Comparison of ENCODE assay signal across 8 cellular contexts in the genomic region with DNA sequence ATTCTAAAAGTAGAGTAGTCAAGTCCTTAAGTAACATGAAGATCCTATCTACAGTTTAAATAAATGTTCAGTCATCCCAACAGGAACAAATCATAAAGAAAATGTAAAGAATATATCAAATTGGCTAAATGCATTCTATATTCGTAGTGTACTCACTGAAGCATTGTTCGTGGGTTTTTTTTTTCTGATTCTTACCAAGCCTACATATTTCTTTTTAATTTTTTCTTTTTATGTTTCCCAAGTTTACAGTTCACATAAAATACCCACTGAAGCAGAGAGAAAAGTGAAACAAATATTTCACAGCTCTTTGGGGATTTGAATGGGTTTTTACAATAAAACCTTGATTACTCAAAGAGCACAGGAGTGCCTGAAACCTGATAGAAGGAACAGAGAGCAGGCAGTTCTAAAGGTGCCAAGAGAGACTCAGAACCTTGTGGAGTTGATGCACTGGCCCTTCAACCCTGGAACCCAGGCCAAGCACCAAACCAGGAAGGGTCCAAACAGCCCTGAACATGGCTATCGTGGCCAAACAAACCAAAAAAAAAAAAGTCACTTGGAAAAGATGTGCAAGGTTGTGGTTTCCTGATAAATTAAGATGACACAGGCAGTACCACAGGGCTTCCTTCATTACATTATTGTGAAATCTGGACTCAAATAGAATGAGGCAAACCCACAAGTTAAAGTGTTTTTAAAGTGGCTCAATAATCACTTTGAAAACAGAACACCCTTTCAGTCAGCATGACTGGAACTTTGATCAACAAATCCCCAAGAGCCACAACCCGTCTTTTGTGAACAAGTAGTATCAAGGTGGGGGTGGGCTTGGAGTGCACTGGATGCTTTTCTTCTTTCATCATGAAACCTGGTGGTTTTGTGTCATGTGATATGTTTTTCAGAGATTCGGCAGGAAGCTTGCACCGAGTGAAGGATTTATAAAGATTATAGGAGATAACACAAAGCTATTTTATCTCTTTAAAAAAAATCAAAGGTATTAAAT.
DNase-seq lines count a peak whose midpoint lies in the region; ATAC-seq, FAIRE-seq and TF ChIP-seq lines count a peak whose summit lies in the region.

No MANE protein-coding gene starts in this region.

- H3K79me1 ChIP-seq in trophoblast cell (ENCODE audit: low read length), result peaks cover 25% of the 10 kb centered on the region

- no peaks in the 10 kb centered on the region for H4K20me1 ChIP-seq in BLaER1 treated with 17β-estradiol and CSF1 and Interleukin-3, amounts not matched to agents 10 nM and 100 nM

- peak overlapping the region; percentile 80 for H3K14ac ChIP-seq in trophoblast cell (ENCODE audit: low read length)

- no peak for FAIRE-seq in bronchial epithelial cell (lab: Jason Lieb, UNC)

- DNase-seq in NOMO-1 treated with DMSO at 0.1 percent for 48 hours (lab: John Stamatoyannopoulos, UW; ENCODE audit: unreplicated experiment), result peak; percentile 98
- peak; percentile 86 for DNase-seq in bronchial epithelial cell (ENCODE audit: low read depth)
- DNase-seq in trophoblast cell, result no peak
- DNase-seq in posterior cingulate gyrus, result no peak
- DNase-seq in cerebellar nuclear complex (lab: John Stamatoyannopoulos, UW), result no peak

- peak overlapping the region; percentile 82 for H2BK120ac ChIP-seq in trophoblast cell (ENCODE audit: insufficient read depth, low read length, poor library complexity)

- ATAC-seq in GM21528 (IDR thresholded peaks at IDR 0.05; ENCODE audit: low FRiP score, unreplicated experiment), result peak; percentile 55
- ATAC-seq in HG03521 (IDR thresholded peaks at IDR 0.05; ENCODE audit: unreplicated experiment), result no peak

- H3K18ac ChIP-seq in trophoblast cell (ENCODE audit: low read length), result peak overlapping the region; percentile 37

- intact Hi-C loops in posterior cingulate gyrus (cut with DNase I), result no loop called here

- H3K27ac ChIP-seq in BLaER1 treated with 17β-estradiol and CSF1 and Interleukin-3, amounts not matched to agents 10 nM and 100 nM, result peak overlapping the region; percentile 82 to 98 (median 93)
- peak overlapping the region; percentile 90 for H3K27ac ChIP-seq in trophoblast cell (ENCODE audit: low read depth, low read length)

- no CpG with 5 or more reads among the region's 6 CpGs for WGBS in trophoblast cell (ENCODE audit: extremely low coverage, insufficient coverage, insufficient read length)

- peak overlapping the region; percentile 50 for H2BK5ac ChIP-seq in trophoblast cell (ENCODE audit: low read depth, low read length, poor library complexity)

- peaks cover 0 to 15% (median 0%) of the 10 kb centered on the region in 11 experiments; a peak in 7 of 22 replicates for H3K9me3 ChIP-seq in BLaER1 treated with 17β-estradiol and CSF1 and Interleukin-3, amounts not matched to agents 10 nM and 100 nM (replicated peaks in 1 of 11)
- no peaks in the 10 kb centered on the region for H3K9me3 ChIP-seq in trophoblast cell (ENCODE audit: insufficient read depth, low read depth, low read length)

- H3K23ac ChIP-seq in trophoblast cell (ENCODE audit: low read length), result no peak overlapping the region

- peak overlapping the region; percentile 94 for H2BK12ac ChIP-seq in trophoblast cell (ENCODE audit: low read length)

- no peaks in the 10 kb centered on the region for H3K79me2 ChIP-seq in trophoblast cell (ENCODE audit: control insufficient read depth, insufficient read depth, low read length, poor library complexity)

- H3K4me2 ChIP-seq in BLaER1 treated with 17β-estradiol and CSF1 and Interleukin-3, amounts not matched to agents 10 nM and 100 nM, result peak overlapping the region; percentile 58 to 82 (median 79)
- H3K4me2 ChIP-seq in trophoblast cell (ENCODE audit: low read length), result no peak overlapping the region

- no peak overlapping the region for H2AFZ ChIP-seq in trophoblast cell (ENCODE audit: insufficient read depth, low read length, poor library complexity)

- H2AK5ac ChIP-seq in trophoblast cell (ENCODE audit: low read length), result no peak overlapping the region

- H3K36me3 ChIP-seq in BLaER1 treated with 17β-estradiol and CSF1 and Interleukin-3, amounts not matched to agents 10 nM and 100 nM, result no peaks in the 10 kb centered on the region
- H3K36me3 ChIP-seq in bronchial epithelial cell (ENCODE audit: control insufficient read depth, insufficient read depth, low read length), result no peaks in the 10 kb centered on the region
- no peaks in the 10 kb centered on the region for H3K36me3 ChIP-seq in trophoblast cell (ENCODE audit: control insufficient read depth in 1 of 2, insufficient read depth in 2 of 2, low read length in 2 of 2)

- no peak overlapping the region for H3K4ac ChIP-seq in trophoblast cell (ENCODE audit: low read depth, low read length)

- H3K9ac ChIP-seq in BLaER1 treated with 17β-estradiol and CSF1 and Interleukin-3, amounts not matched to agents 10 nM and 100 nM, result peak overlapping the region; percentile 72 to 86 (median 79)
- no peak overlapping the region for H3K9ac ChIP-seq in trophoblast cell (ENCODE audit: low read length)

- no peak overlapping the region for H4K8ac ChIP-seq in trophoblast cell (ENCODE audit: low read depth, low read length)

- H3K4me1 ChIP-seq in BLaER1 treated with 17β-estradiol and CSF1 and Interleukin-3, amounts not matched to agents 10 nM and 100 nM, result peaks cover 27 to 97% (median 73%) of the 10 kb centered on the region in 10 experiments
- H3K4me1 ChIP-seq in trophoblast cell (ENCODE audit: control insufficient read depth in 1 of 2, insufficient read depth in 2 of 2, low read length in 2 of 2), result peaks cover 2 to 9% of the 10 kb centered on the region in 2 experiments

- H4K12ac ChIP-seq in trophoblast cell (ENCODE audit: low read depth, low read length), result no peak overlapping the region

- TF ChIP-seq CTCF in bronchial epithelial cell (IDR thresholded peaks at IDR 0.05; ENCODE audit: insufficient read depth, low read length, severe bottlenecking), result no peak

- H3K4me3 ChIP-seq in BLaER1 treated with 17β-estradiol and CSF1 and Interleukin-3, amounts not matched to agents 10 nM and 100 nM, result no peak overlapping the region; a peak in 3 of 20 replicates
- no peak overlapping the region for H3K4me3 ChIP-seq in bronchial epithelial cell (ENCODE audit: low read depth, low read length)
- no peak overlapping the region for H3K4me3 ChIP-seq in trophoblast cell (ENCODE audit: low read depth, low read length)

- H3K27me3 ChIP-seq in BLaER1 treated with 17β-estradiol and CSF1 and Interleukin-3, amounts not matched to agents 10 nM and 100 nM, result no peaks in the 10 kb centered on the region
- H3K27me3 ChIP-seq in bronchial epithelial cell (ENCODE audit: control insufficient read depth, insufficient read depth, low read length) (no peaks in the 10 kb centered on the region), trophoblast cell (ENCODE audit: insufficient read depth, low read length) (no peaks in the 10 kb centered on the region)

- peak overlapping the region; percentile 81 for H4K91ac ChIP-seq in trophoblast cell (ENCODE audit: low read depth, low read length)

Comparison
In these comparisons a context has a peak if more than half of its experiments do, and no peak if none do; other contexts are left out.
1. DNase-seq: peak in NOMO-1 treated with DMSO at 0.1 percent for 48 hours (single experiment) and bronchial epithelial cell (single experiment); none in trophoblast cell (0 of 2), posterior cingulate gyrus (0 of 10) and cerebellar nuclear complex (0 of 2).